1 cellular context compared by ENCODE assay signal in the genomic region with DNA sequence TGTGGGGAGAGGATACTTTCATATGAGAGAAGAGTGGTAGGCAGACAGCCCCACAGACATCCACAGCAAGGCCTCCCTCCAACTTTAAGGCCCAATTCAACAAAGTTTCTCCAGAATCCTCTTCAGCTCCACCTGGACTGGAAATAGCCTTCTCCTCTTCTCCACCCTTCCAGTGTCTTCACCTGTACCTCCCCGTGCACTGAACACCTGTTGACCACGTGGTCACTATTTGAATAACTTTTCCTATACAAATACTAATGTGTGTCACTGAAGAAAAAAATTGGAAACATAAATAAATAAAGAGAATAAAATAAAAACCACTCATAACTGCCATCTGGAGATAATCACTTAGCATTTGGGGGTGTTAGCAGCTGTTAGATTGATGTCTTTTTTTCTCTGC.
A peak's percentile ranks its signal among the peaks of the same experiment; 100 is the strongest.
TF ChIP-seq lines count a peak whose summit lies in the region.

No MANE protein-coding gene starts in this region.

TF ChIP-seq in K562, 482 proteins besides CTCF, POLR2A, EP300 and RAD21:
- 0 out of 2 replicates have a peak, but pooled peaks have one; percentile 55 for TF ChIP-seq HIVEP1 (CRISPR knock-in tag; IDR thresholded peaks at IDR 0.05)
- TF ChIP-seq, protein P1, sequence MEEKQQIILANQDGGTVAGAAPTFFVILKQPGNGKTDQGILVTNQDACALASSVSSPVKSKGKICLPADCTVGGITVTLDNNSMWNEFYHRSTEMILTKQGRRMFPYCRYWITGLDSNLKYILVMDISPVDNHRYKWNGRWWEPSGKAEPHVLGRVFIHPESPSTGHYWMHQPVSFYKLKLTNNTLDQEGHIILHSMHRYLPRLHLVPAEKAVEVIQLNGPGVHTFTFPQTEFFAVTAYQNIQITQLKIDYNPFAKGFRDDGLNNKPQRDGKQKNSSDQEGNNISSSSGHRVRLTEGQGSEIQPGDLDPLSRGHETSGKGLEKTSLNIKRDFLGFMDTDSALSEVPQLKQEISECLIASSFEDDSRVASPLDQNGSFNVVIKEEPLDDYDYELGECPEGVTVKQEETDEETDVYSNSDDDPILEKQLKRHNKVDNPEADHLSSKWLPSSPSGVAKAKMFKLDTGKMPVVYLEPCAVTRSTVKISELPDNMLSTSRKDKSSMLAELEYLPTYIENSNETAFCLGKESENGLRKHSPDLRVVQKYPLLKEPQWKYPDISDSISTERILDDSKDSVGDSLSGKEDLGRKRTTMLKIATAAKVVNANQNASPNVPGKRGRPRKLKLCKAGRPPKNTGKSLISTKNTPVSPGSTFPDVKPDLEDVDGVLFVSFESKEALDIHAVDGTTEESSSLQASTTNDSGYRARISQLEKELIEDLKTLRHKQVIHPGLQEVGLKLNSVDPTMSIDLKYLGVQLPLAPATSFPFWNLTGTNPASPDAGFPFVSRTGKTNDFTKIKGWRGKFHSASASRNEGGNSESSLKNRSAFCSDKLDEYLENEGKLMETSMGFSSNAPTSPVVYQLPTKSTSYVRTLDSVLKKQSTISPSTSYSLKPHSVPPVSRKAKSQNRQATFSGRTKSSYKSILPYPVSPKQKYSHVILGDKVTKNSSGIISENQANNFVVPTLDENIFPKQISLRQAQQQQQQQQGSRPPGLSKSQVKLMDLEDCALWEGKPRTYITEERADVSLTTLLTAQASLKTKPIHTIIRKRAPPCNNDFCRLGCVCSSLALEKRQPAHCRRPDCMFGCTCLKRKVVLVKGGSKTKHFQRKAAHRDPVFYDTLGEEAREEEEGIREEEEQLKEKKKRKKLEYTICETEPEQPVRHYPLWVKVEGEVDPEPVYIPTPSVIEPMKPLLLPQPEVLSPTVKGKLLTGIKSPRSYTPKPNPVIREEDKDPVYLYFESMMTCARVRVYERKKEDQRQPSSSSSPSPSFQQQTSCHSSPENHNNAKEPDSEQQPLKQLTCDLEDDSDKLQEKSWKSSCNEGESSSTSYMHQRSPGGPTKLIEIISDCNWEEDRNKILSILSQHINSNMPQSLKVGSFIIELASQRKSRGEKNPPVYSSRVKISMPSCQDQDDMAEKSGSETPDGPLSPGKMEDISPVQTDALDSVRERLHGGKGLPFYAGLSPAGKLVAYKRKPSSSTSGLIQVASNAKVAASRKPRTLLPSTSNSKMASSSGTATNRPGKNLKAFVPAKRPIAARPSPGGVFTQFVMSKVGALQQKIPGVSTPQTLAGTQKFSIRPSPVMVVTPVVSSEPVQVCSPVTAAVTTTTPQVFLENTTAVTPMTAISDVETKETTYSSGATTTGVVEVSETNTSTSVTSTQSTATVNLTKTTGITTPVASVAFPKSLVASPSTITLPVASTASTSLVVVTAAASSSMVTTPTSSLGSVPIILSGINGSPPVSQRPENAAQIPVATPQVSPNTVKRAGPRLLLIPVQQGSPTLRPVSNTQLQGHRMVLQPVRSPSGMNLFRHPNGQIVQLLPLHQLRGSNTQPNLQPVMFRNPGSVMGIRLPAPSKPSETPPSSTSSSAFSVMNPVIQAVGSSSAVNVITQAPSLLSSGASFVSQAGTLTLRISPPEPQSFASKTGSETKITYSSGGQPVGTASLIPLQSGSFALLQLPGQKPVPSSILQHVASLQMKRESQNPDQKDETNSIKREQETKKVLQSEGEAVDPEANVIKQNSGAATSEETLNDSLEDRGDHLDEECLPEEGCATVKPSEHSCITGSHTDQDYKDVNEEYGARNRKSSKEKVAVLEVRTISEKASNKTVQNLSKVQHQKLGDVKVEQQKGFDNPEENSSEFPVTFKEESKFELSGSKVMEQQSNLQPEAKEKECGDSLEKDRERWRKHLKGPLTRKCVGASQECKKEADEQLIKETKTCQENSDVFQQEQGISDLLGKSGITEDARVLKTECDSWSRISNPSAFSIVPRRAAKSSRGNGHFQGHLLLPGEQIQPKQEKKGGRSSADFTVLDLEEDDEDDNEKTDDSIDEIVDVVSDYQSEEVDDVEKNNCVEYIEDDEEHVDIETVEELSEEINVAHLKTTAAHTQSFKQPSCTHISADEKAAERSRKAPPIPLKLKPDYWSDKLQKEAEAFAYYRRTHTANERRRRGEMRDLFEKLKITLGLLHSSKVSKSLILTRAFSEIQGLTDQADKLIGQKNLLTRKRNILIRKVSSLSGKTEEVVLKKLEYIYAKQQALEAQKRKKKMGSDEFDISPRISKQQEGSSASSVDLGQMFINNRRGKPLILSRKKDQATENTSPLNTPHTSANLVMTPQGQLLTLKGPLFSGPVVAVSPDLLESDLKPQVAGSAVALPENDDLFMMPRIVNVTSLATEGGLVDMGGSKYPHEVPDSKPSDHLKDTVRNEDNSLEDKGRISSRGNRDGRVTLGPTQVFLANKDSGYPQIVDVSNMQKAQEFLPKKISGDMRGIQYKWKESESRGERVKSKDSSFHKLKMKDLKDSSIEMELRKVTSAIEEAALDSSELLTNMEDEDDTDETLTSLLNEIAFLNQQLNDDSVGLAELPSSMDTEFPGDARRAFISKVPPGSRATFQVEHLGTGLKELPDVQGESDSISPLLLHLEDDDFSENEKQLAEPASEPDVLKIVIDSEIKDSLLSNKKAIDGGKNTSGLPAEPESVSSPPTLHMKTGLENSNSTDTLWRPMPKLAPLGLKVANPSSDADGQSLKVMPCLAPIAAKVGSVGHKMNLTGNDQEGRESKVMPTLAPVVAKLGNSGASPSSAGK (IDR thresholded peaks at IDR 0.05), result peak; percentile 9; the same call in 1 of the 2 replicates
- no peak for TF ChIP-seq PCBP1 (IDR thresholded peaks at IDR 0.05; ENCODE audit: low read depth, low read length, poor library complexity, severe bottlenecking)
- TF ChIP-seq MYC (IDR thresholded peaks at IDR 0.05; ENCODE audit: low read depth, low read length), result no peak
- TF ChIP-seq MYC (CRISPR knock-in tag; IDR thresholded peaks at IDR 0.05; ENCODE audit: borderline replicate concordance, low read depth), result peak; percentile 35; the same call in 1 of the 2 replicates
- TF ChIP-seq, protein P2, sequence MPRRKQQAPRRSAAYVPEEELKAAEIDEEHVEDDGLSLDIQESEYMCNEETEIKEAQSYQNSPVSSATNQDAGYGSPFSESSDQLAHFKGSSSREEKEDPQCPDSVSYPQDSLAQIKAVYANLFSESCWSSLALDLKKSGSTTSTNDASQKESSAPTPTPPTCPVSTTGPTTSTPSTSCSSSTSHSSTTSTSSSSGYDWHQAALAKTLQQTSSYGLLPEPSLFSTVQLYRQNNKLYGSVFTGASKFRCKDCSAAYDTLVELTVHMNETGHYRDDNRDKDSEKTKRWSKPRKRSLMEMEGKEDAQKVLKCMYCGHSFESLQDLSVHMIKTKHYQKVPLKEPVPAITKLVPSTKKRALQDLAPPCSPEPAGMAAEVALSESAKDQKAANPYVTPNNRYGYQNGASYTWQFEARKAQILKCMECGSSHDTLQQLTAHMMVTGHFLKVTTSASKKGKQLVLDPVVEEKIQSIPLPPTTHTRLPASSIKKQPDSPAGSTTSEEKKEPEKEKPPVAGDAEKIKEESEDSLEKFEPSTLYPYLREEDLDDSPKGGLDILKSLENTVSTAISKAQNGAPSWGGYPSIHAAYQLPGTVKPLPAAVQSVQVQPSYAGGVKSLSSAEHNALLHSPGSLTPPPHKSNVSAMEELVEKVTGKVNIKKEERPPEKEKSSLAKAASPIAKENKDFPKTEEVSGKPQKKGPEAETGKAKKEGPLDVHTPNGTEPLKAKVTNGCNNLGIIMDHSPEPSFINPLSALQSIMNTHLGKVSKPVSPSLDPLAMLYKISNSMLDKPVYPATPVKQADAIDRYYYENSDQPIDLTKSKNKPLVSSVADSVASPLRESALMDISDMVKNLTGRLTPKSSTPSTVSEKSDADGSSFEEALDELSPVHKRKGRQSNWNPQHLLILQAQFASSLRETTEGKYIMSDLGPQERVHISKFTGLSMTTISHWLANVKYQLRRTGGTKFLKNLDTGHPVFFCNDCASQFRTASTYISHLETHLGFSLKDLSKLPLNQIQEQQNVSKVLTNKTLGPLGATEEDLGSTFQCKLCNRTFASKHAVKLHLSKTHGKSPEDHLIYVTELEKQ (CRISPR knock-in tag; IDR thresholded peaks at IDR 0.05), result no peak
- TF ChIP-seq, protein P3, sequence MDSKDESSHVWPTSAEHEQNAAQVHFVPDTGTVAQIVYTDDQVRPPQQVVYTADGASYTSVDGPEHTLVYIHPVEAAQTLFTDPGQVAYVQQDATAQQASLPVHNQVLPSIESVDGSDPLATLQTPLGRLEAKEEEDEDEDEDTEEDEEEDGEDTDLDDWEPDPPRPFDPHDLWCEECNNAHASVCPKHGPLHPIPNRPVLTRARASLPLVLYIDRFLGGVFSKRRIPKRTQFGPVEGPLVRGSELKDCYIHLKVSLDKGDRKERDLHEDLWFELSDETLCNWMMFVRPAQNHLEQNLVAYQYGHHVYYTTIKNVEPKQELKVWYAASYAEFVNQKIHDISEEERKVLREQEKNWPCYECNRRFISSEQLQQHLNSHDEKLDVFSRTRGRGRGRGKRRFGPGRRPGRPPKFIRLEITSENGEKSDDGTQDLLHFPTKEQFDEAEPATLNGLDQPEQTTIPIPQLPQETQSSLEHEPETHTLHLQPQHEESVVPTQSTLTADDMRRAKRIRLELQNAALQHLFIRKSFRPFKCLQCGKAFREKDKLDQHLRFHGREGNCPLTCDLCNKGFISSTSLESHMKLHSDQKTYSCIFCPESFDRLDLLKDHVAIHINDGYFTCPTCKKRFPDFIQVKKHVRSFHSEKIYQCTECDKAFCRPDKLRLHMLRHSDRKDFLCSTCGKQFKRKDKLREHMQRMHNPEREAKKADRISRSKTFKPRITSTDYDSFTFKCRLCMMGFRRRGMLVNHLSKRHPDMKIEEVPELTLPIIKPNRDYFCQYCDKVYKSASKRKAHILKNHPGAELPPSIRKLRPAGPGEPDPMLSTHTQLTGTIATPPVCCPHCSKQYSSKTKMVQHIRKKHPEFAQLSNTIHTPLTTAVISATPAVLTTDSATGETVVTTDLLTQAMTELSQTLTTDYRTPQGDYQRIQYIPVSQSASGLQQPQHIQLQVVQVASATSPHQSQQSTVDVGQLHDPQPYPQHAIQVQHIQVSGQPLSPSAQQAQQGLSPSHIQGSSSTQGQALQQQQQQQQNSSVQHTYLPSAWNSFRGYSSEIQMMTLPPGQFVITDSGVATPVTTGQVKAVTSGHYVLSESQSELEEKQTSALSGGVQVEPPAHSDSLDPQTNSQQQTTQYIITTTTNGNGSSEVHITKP (IDR thresholded peaks at IDR 0.05; ENCODE audit: partially characterized antibody), result no peak
